ENCODE assay signal across 9 cellular contexts in the genomic region with DNA sequence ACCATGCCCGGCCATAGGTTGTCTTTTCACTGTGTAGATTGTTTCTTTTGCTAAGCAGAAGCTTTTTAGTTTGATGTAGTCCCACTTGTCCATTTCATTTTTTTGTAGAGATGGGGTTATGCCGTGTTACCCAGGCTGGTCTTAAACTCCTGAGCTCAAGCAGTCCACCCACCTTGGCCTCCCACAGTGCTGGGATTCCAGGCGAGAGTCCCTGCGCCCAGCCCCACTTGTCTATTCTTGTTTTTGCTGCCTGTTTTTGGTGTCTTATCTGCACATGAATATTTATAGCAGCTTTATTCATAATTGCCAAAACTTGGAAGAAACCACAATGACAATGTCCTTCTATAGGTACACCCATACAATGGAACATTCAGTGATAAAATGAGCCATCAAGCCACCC. TPM values are rescaled to one million over a fixed set of nuclear protein-coding genes. Genes with fewer than 3 reads are reported as not detected.
"Had no signal": no experiment of that assay in that cellular context is flagged by ENCODE, and none has a peak within 500 bp of the region (broad histone marks: within the 10 kb centered on the region; RNA-seq: fewer than 3 reads in every experiment).

No MANE protein-coding gene starts in this region.

- ATAC-seq: HCT116, HepG2 had no signal

- H3K4me3 Mint-ChIP-seq: IgD-negative memory B cell had no signal

- H2AFZ ChIP-seq: GM23248 had no signal

- H3K9me3 ChIP-seq: HAP-1 had no signal

- H3K36me3 ChIP-seq: HAP-1 had no signal

- H3K4me3 ChIP-seq: GM23248, HAP-1 had no signal

- H3K9ac ChIP-seq: GM23248 had no signal

- DNase-seq: GM23248, GOT3, H7, KBM-7 had no signal

- H3K27ac ChIP-seq: GM23248, HL-60 had no signal

- H3K27ac Mint-ChIP-seq: IgD-negative memory B cell had no signal

RNA-seq across cellular contexts. Expression of gene SBK1, which starts 18.8 kb away (rescaled TPM):
- total RNA-seq: GM23248 had no signal
- polyA plus RNA-seq: GM23248 had no signal
